18 cellular contexts compared by ENCODE assay signal in genomic region chr3:125175321-125176078, GRCh38. TPM values are rescaled to one million over a fixed set of nuclear protein-coding genes. Genes with fewer than 3 reads are reported as not detected.
DNase-seq lines count a peak whose midpoint lies in the region; ATAC-seq, FAIRE-seq and TF ChIP-seq lines count a peak whose summit lies in the region.
"Had no signal": no experiment of that assay in that cellular context is flagged by ENCODE, and none has a peak within 500 bp of the region (broad histone marks: within the 10 kb centered on the region; RNA-seq: fewer than 3 reads in every experiment).

No MANE protein-coding gene starts in this region.

- in situ Hi-C loops in HepG2 (cut with HindIII; ENCODE audit: extremely low pct_ligation_motif_present, low pct_unique_long_range_greater_than_20kb): no loop called here

- DNase-seq in HepG2 (ENCODE audit: low spot score) (no peak), right lobe of liver (no peak), WTC11 (ENCODE audit: low spot score) (no peak), mesenteric fat pad (ENCODE audit: low spot score) (peak; percentile 35), ureter (ENCODE audit: low spot score) (peak; percentile 23), PC-9 (no peak), RWPE1 (ENCODE audit: low spot score) (no peak), foreskin melanocyte (no peak)
- DNase-seq: C1 segment of cervical spinal cord; CD4-positive, alpha-beta memory T cell; COR-L47; DMS153; DND-41; GM23248; H9 had no signal

- no peak overlapping the region for H3K4me3 Mint-ChIP-seq in WTC11
- H3K4me3 Mint-ChIP-seq: CD4-positive, alpha-beta memory T cell; H9 had no signal

- H2AFZ ChIP-seq in HepG2 (ENCODE audit: low read length) (no peak overlapping the region), PC-9 (no peak overlapping the region)
- H2AFZ ChIP-seq: GM23248 had no signal

- no peaks in the 10 kb centered on the region for H3K79me2 ChIP-seq in HepG2 (ENCODE audit: insufficient read depth, low read length)
- no peaks in the 10 kb centered on the region for H3K79me2 ChIP-seq in PC-9 (ENCODE audit: low read depth)

- H3K36me3 ChIP-seq in HepG2 (replicated peaks in 1 of 2; ENCODE audit: control insufficient read depth in 1 of 2, insufficient read depth in 2 of 2, low read length in 2 of 2) (no peaks in the 10 kb centered on the region), right lobe of liver (no peaks in the 10 kb centered on the region), PC-9 (ENCODE audit: low read depth) (no peaks in the 10 kb centered on the region)

- H3K9me3 ChIP-seq in HepG2 (ENCODE audit: low read length): no peaks in the 10 kb centered on the region
- H3K9me3 ChIP-seq in right lobe of liver: no peaks in the 10 kb centered on the region
- no peaks in the 10 kb centered on the region; the same call in 1 of the 2 replicates for H3K9me3 ChIP-seq in PC-9 (ENCODE audit: insufficient read depth, low read depth)

- intact Hi-C loops in HepG2 (cut with micrococcal nuclease; ENCODE audit: unreplicated experiment): no loop called here
- intact Hi-C loops in right lobe of liver (cut with DNase I): no loop called here
- intact Hi-C loops in PC-9 (cut with micrococcal nuclease; ENCODE audit: unreplicated experiment): no loop called here

- no peak for FAIRE-seq in HepG2 (lab: Jason Lieb, UNC)
- FAIRE-seq: G401.6, H1 had no signal

- BruUV-seq in HepG2 (replicated peaks; lab: Mats Ljungman, UMichigan) (no TSS peak), PC-9 (replicated peaks; lab: Mats Ljungman, UMichigan) (no TSS peak)

- no peaks in the 10 kb centered on the region for H3K27me3 Mint-ChIP-seq in WTC11 (ENCODE audit: low read depth)
- H3K27me3 Mint-ChIP-seq: CD4-positive, alpha-beta memory T cell had no signal

- no peak for TF ChIP-seq RAD21 in HepG2 (CRISPR knock-in tag; IDR thresholded peaks at IDR 0.05)

- peaks cover 21% of the 10 kb centered on the region for H3K36me3 Mint-ChIP-seq in WTC11

- no peak for ATAC-seq in HepG2
- ATAC-seq in right lobe of liver: no peak
- no peak for ATAC-seq in WTC11
- ATAC-seq: HCT116 had no signal

- H3K4me2 ChIP-seq in HepG2 (ENCODE audit: low read depth, low read length) (no peak overlapping the region), PC-9 (no peak overlapping the region)

- POLR2A ChIA-PET in HepG2 (lab: Yijun Ruan, JAX): no interaction called here
- POLR2A ChIA-PET in WTC11 (lab: Charles Lee): interaction anchor here (0.6 kb wide), 1 partner anchor 148 kb away, joined by 4 read pairs; no protein-coding TSS in a partner anchor
- POLR2A ChIA-PET in PC-9 (lab: Charles Lee; ENCODE audit: unreplicated experiment): no interaction called here
- POLR2A ChIA-PET in RWPE1 (lab: Yijun Ruan, JAX; ENCODE audit: low non-redundant PET): no interaction called here

- TF ChIP-seq POLR2A in HepG2 (IDR thresholded peaks at IDR 0.05; ENCODE audit: insufficient read depth in 1 of 2, low read depth in 2 of 2, low read length in 2 of 2): no peak
- TF ChIP-seq POLR2A in right lobe of liver (IDR thresholded peaks at IDR 0.05): no peak

- TF ChIP-seq EP300 in HepG2 (IDR thresholded peaks at IDR 0.05; ENCODE audit: low read depth in 2 of 2, low read length in 2 of 2): no peak
- no peak for TF ChIP-seq EP300 in HepG2 (CRISPR knock-in tag; IDR thresholded peaks at IDR 0.05; ENCODE audit: borderline replicate concordance)

- H3K4me1 Mint-ChIP-seq in WTC11: no peaks in the 10 kb centered on the region
- H3K4me1 Mint-ChIP-seq: CD4-positive, alpha-beta memory T cell had no signal

- no peaks in the 10 kb centered on the region for H3K9me2 ChIP-seq in PC-9 (ENCODE audit: insufficient read depth)

- H3K4me1 ChIP-seq in HepG2 (ENCODE audit: insufficient read depth, low read length): no peaks in the 10 kb centered on the region
- no peaks in the 10 kb centered on the region for H3K4me1 ChIP-seq in right lobe of liver
- H3K4me1 ChIP-seq in PC-9 (replicated peaks; ENCODE audit: insufficient read depth): no peaks in the 10 kb centered on the region

- 0 out of 2 replicates have a peak, but pooled peaks cover 3% of the 10 kb centered on the region for H3F3A ChIP-seq in PC-9 (ENCODE audit: insufficient read depth, low read depth)

- H3K27me3 ChIP-seq in HepG2 (ENCODE audit: control insufficient read depth in 1 of 2, insufficient read depth in 2 of 2, low read length in 2 of 2) (no peaks in the 10 kb centered on the region), right lobe of liver (no peaks in the 10 kb centered on the region), PC-9 (ENCODE audit: insufficient read depth, low read depth) (no peaks in the 10 kb centered on the region)

- 51% methylated on average over 7 of the region's 7 CpGs for WGBS in HepG2 (ENCODE audit: low lambda C conversion rate)
- WGBS in right lobe of liver (ENCODE audit: insufficient coverage, low coverage, low lambda C conversion rate, missing lambda C conversion rate): 89% methylated on average over 6 of the region's 7 CpGs

- H4K20me1 ChIP-seq in HepG2 (ENCODE audit: insufficient read depth, low read length) (no peaks in the 10 kb centered on the region), PC-9 (ENCODE audit: insufficient read depth) (no peaks in the 10 kb centered on the region)

- H3K9me3 Mint-ChIP-seq in WTC11: peaks cover 22% of the 10 kb centered on the region

- CTCF ChIA-PET in HepG2 (lab: Yijun Ruan, JAX; ENCODE audit: low intra/inter-chr PET ratio, low total read pairs) (no interaction called here), WTC11 (lab: Charles Lee) (interaction anchor here (1.0 to 1.2 kb wide), 2 partner anchors 10 to 12 kb away, joined by 3 to 4 read pairs; no protein-coding TSS in a partner anchor), PC-9 (lab: Charles Lee) (no interaction called here), RWPE1 (lab: Yijun Ruan, JAX) (no interaction called here)

- peak overlapping the region; percentile 20; the same call in 1 of the 2 replicates for H3K27ac Mint-ChIP-seq in WTC11
- H3K27ac Mint-ChIP-seq: CD4-positive, alpha-beta memory T cell had no signal

- H3K27ac ChIP-seq in HepG2 (ENCODE audit: extremely low read length, insufficient read depth, low read length) (no peak overlapping the region), right lobe of liver (no peak overlapping the region), PC-9 (no peak overlapping the region), RWPE1 (no peak overlapping the region)
- H3K27ac ChIP-seq: GM23248 had no signal

- no peak for TF ChIP-seq CTCF in HepG2 (CRISPR knock-in tag; IDR thresholded peaks at IDR 0.05)
- no peak for TF ChIP-seq CTCF in right lobe of liver (IDR thresholded peaks at IDR 0.05)
- no peak for TF ChIP-seq CTCF in WTC11 (IDR thresholded peaks at IDR 0.05)
- no peak for TF ChIP-seq CTCF in PC-9 (conservative IDR thresholded peaks at IDR 0.05)
- TF ChIP-seq CTCF in RWPE1 (conservative IDR thresholded peaks at IDR 0.05; ENCODE audit: low read depth): no peak

- no peak overlapping the region for H3K9ac ChIP-seq in HepG2 (ENCODE audit: insufficient read depth, low read depth, low read length)
- H3K9ac ChIP-seq: GM23248 had no signal

- H3K4me3 ChIP-seq in HepG2 (replicated peaks in 1 of 3; ENCODE audit: insufficient read depth in 1 of 3, low read depth in 2 of 3, low read length in 3 of 3): no peak overlapping the region
- no peak overlapping the region for H3K4me3 ChIP-seq in right lobe of liver
- no peak overlapping the region for H3K4me3 ChIP-seq in PC-9
- H3K4me3 ChIP-seq: GM23248 had no signal

TF ChIP-seq in HepG2, 621 proteins besides CTCF, POLR2A, EP300 and RAD21:
- TF ChIP-seq NR3C1 (CRISPR knock-in tag; IDR thresholded peaks at IDR 0.05) (no peak), ZNF652 (CRISPR knock-in tag; IDR thresholded peaks at IDR 0.05; ENCODE audit: borderline replicate concordance, low read depth) (peak; percentile 69; the same call in 1 of the 2 replicates)
TF ChIP-seq in HepG2: peak in this region for 1.

TF ChIP-seq in WTC11, 78 proteins besides CTCF, POLR2A, EP300 and RAD21 (continues in another document):
- no peak for TF ChIP-seq KAT7 (CRISPR knock-in tag; IDR thresholded peaks at IDR 0.05; ENCODE audit: borderline replicate concordance)
- TF ChIP-seq ERG (CRISPR knock-in tag; IDR thresholded peaks at IDR 0.05): no peak

RNA-seq across cellular contexts. Expression of gene SLC12A8, which starts 37.0 kb away (rescaled TPM):
- total RNA-seq in HepG2 (2016; rRNA removed; fragmentation: Illumina TruSeq; extraction: Trizol) (0.13 and 0.71 TPM in 2 replicates), right lobe of liver (10 to 100 TPM in 5 of 6 experiments, 1 to 10 TPM in 1; 8.5 to 23.4 (median 20.3) TPM), WTC11 (2021) (7.5 to 10.3 TPM (median 9.1 TPM) in 3 replicates), mesenteric fat pad (2.3 TPM), ureter (6.1 TPM), PC-9 (2021) (30.7 and 42.9 TPM in 2 replicates)
- total RNA-seq in HepG2 (2016; cell fraction: cytosol; rRNA removed; fragmentation: Illumina TruSeq; extraction: Trizol; ENCODE audit: low read depth): 0.18 and 0.40 TPM in 2 replicates
- total RNA-seq in HepG2 (2016; cell fraction: insoluble cytoplasmic fraction; rRNA removed; fragmentation: Illumina TruSeq; extraction: Trizol): 0.33 and 0.52 TPM in 2 replicates
- total RNA-seq in HepG2 (2016; cell fraction: membrane; rRNA removed; fragmentation: Illumina TruSeq; extraction: Trizol): 0.10 and 0.34 TPM in 2 replicates
- 0.56 and 0.65 TPM in 2 replicates for total RNA-seq in HepG2 (2016; cell fraction: nucleus; rRNA removed; fragmentation: Illumina TruSeq; extraction: Trizol)
- polyA plus RNA-seq in HepG2 (2011; rRNA removed): 0.44 and 0.55 TPM in 2 replicates
- polyA plus RNA-seq in HepG2 (2011; cell fraction: cytosol; rRNA removed): 0.16 and 0.17 TPM in 2 replicates
- 0.14 and 0.79 TPM in 2 replicates for polyA plus RNA-seq in HepG2 (2011; cell fraction: nucleus; rRNA removed)
- 0.24 TPM in 1 of 2 replicates, not detected in the other for polyA plus RNA-seq in HepG2 (2012)
- polyA plus RNA-seq in HepG2 (2016; cell fraction: cytosol; fragmentation: Illumina TruSeq; extraction: Trizol; ENCODE audit: low read depth): 0.03 TPM in 1 of 2 replicates, not detected in the other
- 0.13 TPM in 1 of 2 replicates, not detected in the other for polyA plus RNA-seq in HepG2 (2016; cell fraction: insoluble cytoplasmic fraction; fragmentation: Illumina TruSeq; extraction: Trizol; ENCODE audit: low read depth)
- polyA plus RNA-seq in HepG2 (2016; cell fraction: membrane; fragmentation: Illumina TruSeq; extraction: Trizol; ENCODE audit: low read depth): 0.14 TPM in 1 of 2 replicates, not detected in the other
- 0.73 and 1.4 TPM in 2 replicates for polyA plus RNA-seq in HepG2 (2016; cell fraction: nucleus; fragmentation: Illumina TruSeq; extraction: Trizol; ENCODE audit: insufficient read depth, low read depth)
- polyA minus RNA-seq in HepG2 (2011; rRNA and poly(A)+ RNA removed; ENCODE audit: low replicate concordance): 1.2 and 6.6 TPM in 2 replicates
- not detected in 2 replicates for polyA minus RNA-seq in HepG2 (2011; cell fraction: cytosol; rRNA and poly(A)+ RNA removed)
- polyA minus RNA-seq in HepG2 (2011; cell fraction: nucleus; rRNA and poly(A)+ RNA removed): 0.62 and 0.90 TPM in 2 replicates
- total RNA-seq: CD4-positive, alpha-beta memory T cell had no signal
- polyA plus RNA-seq: CD4-positive, alpha-beta memory T cell had no signal

Comparison
In these comparisons a context has a peak if more than half of its experiments do, and no peak if none do; other contexts are left out.
1. DNase-seq: peak in mesenteric fat pad (single experiment) and ureter (single experiment); none in HepG2 (single experiment), right lobe of liver (0 of 3), WTC11 (single experiment), PC-9 (0 of 2), RWPE1 (single experiment) and foreskin melanocyte (single experiment).